28 cellular contexts compared by ENCODE assay signal in the genomic region with DNA sequence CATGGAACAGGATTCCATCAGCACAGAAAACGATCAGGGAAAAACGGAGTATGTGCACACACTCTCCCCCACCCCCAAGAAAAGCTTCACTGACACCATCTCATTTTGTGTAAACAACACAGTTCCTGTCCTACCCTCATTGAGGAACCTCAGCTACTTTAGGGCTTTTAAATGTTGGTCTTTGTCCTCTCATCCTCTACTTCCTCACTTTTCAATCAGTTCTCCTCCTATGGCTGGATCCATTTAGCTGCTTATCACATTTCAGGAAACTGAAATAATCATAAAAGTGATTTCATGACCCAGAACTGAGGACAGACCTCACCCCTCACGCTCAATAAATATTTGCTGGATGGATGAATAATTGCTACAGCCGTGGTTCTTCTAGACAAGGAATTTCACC. TPM values are rescaled to one million over a fixed set of nuclear protein-coding genes. Genes with fewer than 3 reads are reported as not detected.
A peak's percentile ranks its signal among the peaks of the same experiment; 100 is the strongest.
DNase-seq lines count a peak whose midpoint lies in the region; ATAC-seq, FAIRE-seq and TF ChIP-seq lines count a peak whose summit lies in the region.
"Had no signal": no experiment of that assay in that cellular context is flagged by ENCODE, and none has a peak within 500 bp of the region (broad histone marks: within the 10 kb centered on the region; RNA-seq: fewer than 3 reads in every experiment).

No MANE protein-coding gene starts in this region.

- peaks cover 0 to 3% of the 10 kb centered on the region in 2 donors for H3K4me1 ChIP-seq in small intestine (ENCODE audit: control insufficient read depth in 2 of 2, insufficient read depth in 1 of 2, low read depth in 1 of 2, low read length in 1 of 2)

- H3K36me3 ChIP-seq in small intestine (ENCODE audit: control insufficient read depth in 2 of 2, insufficient read depth in 2 of 2, low read length in 2 of 2): no peaks in the 10 kb centered on the region
- H3K36me3 ChIP-seq: left ventricle myocardium inferior, upper lobe of left lung had no signal

- peak; percentile 50 for ATAC-seq in left colon
- no peak for ATAC-seq in stimulated activated naive CD8-positive, alpha-beta T cell treated with anti-CD3 and anti-CD28 coated beads, Interleukin-15, Interleukin-2, amounts not matched to agents 100 U/mL and 50 U/mL, for 24 hours
- ATAC-seq in GM21381 (IDR thresholded peaks at IDR 0.05; ENCODE audit: unreplicated experiment): no peak
- ATAC-seq: activated CD8-positive, alpha-beta memory T cell treated with anti-CD3 and anti-CD28 coated beads, Interleukin-2, amount 10 ng/mL, durations not matched to agents 7 days and 5 days; esophagus mucosa; GM23338; naive thymus-derived CD4-positive, alpha-beta T cell; stimulated activated effector memory CD8-positive, alpha-beta T cell treated with anti-CD3 and anti-CD28 coated beads, Interleukin-12 subunit alpha, Interleukin-12 subunit beta, amount 100 ng/mL, for 72 hours had no signal

- H3K4me3 ChIP-seq in HL-60 (replicated peaks; ENCODE audit: insufficient read depth, low read length) (no peak overlapping the region), small intestine (ENCODE audit: low read depth in 1 of 2, low read length in 2 of 2) (no peak overlapping the region)
- H3K4me3 ChIP-seq: GM23338, left ventricle myocardium inferior, upper lobe of left lung had no signal

- DNase-seq in HL-60 (ENCODE audit: low read depth in 1 of 2, low spot score in 1 of 2): peak in 1 of 2 experiments; percentile 33
- peak; percentile 28 for DNase-seq in NOMO-1 treated with DMSO at 0.1 percent for 48 hours (lab: John Stamatoyannopoulos, UW; ENCODE audit: unreplicated experiment)
- DNase-seq in left colon: no peak
- peak; percentile 24 for DNase-seq in small intestine
- no peak for DNase-seq in effector CD4-positive, alpha-beta T cell
- DNase-seq in stimulated activated naive CD8-positive, alpha-beta T cell treated with anti-CD3 and anti-CD28 coated beads, Interleukin-15, Interleukin-2, amounts not matched to agents 100 U/mL and 50 U/mL, for 24 hours: no peak
- DNase-seq: activated B cell treated with CpG ODN at 0.5 μM for 24 hours; activated CD4-positive, alpha-beta T cell treated with anti-CD3 and anti-CD28 coated beads, Interleukin-2, amount 50 U/mL, for 4 hours; activated CD8-positive, alpha-beta memory T cell treated with anti-CD3 and anti-CD28 coated beads, Interleukin-2, amount 10 ng/mL, durations not matched to agents 7 days and 5 days; activated T-cell treated with anti-CD3 and anti-CD28 coated beads, Interleukin-2, amount 50 U/mL, for 48 hours; C1 segment of cervical spinal cord; caudate nucleus; dermis blood vessel endothelial cell; glutamatergic neuron; left ventricle myocardium inferior; midbrain; naive thymus-derived CD4-positive, alpha-beta T cell; NCI-H1105; NCI-H187 treated with DMSO at 0.1 percent for 48 hours; NCI-H2171; NCI-H524 treated with DMSO at 0.1 percent for 48 hours; NK-92 treated with Interleukin-12 subunit alpha and Interleukin-12 subunit beta, amount 100 ng/mL, for 24 hours; upper lobe of left lung had no signal

- 21 to 44% (median 23%) methylated on average over 4 of the region's 4 CpGs for WGBS in small intestine, 3 donors

- no peak for TF ChIP-seq CTCF in HL-60 (IDR thresholded peaks at IDR 0.05; ENCODE audit: insufficient read depth, low read length)

- no peaks in the 10 kb centered on the region for H3K9me3 ChIP-seq in small intestine (ENCODE audit: control insufficient read depth, low read depth)
- H3K9me3 ChIP-seq: left ventricle myocardium inferior, upper lobe of left lung had no signal

- intact Hi-C loops in left colon (cut with DNase I, micrococcal nuclease): no loop called here

- H3K27me3 ChIP-seq in HL-60 (ENCODE audit: insufficient read depth, poor library complexity, severe bottlenecking) (no peaks in the 10 kb centered on the region), small intestine (ENCODE audit: control insufficient read depth in 2 of 2, insufficient read depth in 2 of 2, low read length in 2 of 2) (no peaks in the 10 kb centered on the region)
- H3K27me3 ChIP-seq: upper lobe of left lung had no signal

- H3K27ac ChIP-seq in HL-60 (replicated peaks) (peak overlapping the region; percentile 14; the same call in 1 of the 2 replicates), small intestine (ENCODE audit: low read depth in 1 of 2, low read length in 1 of 2) (no peak overlapping the region)
- H3K27ac ChIP-seq: left ventricle myocardium inferior, upper lobe of left lung had no signal

- no peak for FAIRE-seq in small intestine (lab: Jason Lieb, UNC)
- FAIRE-seq: islet of Langerhans had no signal

RNA-seq across cellular contexts. Expression of a gene that starts 33.1 kb away (rescaled TPM):
- total RNA-seq in left colon: 100 to 1,000 TPM in 1 of 2 donors, 10 to 100 TPM in 1; 73.1 to 138 TPM
- 10 to 100 TPM; 30.2 to 37.2 (median 32.4) TPM for polyA plus RNA-seq in small intestine

Comparison
In these comparisons a context has a peak if more than half of its experiments do, and no peak if none do; other contexts are left out.
1. DNase-seq: peak in NOMO-1 treated with DMSO at 0.1 percent for 48 hours (single experiment) and small intestine (single experiment); none in left colon (0 of 2), effector CD4-positive, alpha-beta T cell (single experiment) and stimulated activated naive CD8-positive, alpha-beta T cell treated with anti-CD3 and anti-CD28 coated beads, Interleukin-15, Interleukin-2, amounts not matched to agents 100 U/mL and 50 U/mL, for 24 hours (single experiment).